Comparison of ENCODE assay signal across 1 cellular context in the genomic region with DNA sequence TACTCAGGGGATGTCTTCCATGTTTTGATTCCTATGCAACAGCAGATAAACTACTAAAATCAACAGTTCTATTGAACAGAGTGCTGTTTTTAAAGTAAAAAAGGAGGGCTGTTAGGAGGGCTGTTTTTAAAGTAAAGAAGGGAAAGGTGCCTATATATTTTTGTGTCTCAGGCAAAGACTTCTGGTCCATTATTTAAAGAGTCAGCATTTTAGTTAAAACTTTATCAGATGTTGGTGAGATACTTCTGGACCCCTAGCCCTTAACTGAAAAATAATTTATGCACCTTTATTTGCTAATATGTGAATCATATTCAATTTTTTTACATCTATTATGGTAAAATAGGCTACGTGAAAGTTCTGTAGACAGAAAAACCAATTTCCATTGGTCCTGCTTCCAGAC.
TF ChIP-seq lines count a peak whose summit lies in the region.

No MANE protein-coding gene starts in this region.

TF ChIP-seq in K562, 482 proteins besides CTCF, POLR2A, EP300 and RAD21 (continued from another document):
- TF ChIP-seq ZC3H4 (CRISPR knock-in tag; IDR thresholded peaks at IDR 0.05; ENCODE audit: borderline replicate concordance) = no peak
- 0 out of 2 replicates have a peak, but pooled peaks have one; percentile 11 for TF ChIP-seq C11orf30 (IDR thresholded peaks at IDR 0.05; ENCODE audit: low read depth)
- TF ChIP-seq CBFA2T2 (conservative IDR thresholded peaks at IDR 0.05) = no peak
- TF ChIP-seq PHB (CRISPR knock-in tag; IDR thresholded peaks at IDR 0.05) = no peak
- TF ChIP-seq, protein P1, sequence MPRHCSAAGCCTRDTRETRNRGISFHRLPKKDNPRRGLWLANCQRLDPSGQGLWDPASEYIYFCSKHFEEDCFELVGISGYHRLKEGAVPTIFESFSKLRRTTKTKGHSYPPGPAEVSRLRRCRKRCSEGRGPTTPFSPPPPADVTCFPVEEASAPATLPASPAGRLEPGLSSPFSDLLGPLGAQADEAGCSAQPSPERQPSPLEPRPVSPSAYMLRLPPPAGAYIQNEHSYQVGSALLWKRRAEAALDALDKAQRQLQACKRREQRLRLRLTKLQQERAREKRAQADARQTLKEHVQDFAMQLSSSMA (CRISPR knock-in tag; IDR thresholded peaks at IDR 0.05) = no peak
- no peak for TF ChIP-seq JUND (IDR thresholded peaks at IDR 0.05; ENCODE audit: borderline replicate concordance, low read depth, low read length)
- no peak for TF ChIP-seq JUND (tag; IDR thresholded peaks at IDR 0.05; ENCODE audit: borderline replicate concordance, low read depth, low read length)
- TF ChIP-seq, protein P2, sequence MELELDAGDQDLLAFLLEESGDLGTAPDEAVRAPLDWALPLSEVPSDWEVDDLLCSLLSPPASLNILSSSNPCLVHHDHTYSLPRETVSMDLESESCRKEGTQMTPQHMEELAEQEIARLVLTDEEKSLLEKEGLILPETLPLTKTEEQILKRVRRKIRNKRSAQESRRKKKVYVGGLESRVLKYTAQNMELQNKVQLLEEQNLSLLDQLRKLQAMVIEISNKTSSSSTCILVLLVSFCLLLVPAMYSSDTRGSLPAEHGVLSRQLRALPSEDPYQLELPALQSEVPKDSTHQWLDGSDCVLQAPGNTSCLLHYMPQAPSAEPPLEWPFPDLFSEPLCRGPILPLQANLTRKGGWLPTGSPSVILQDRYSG (tag; conservative IDR thresholded peaks at IDR 0.05; ENCODE audit: low read depth) = no peak
- no peak for TF ChIP-seq HBP1 (CRISPR knock-in tag; IDR thresholded peaks at IDR 0.05)
- TF ChIP-seq NFYB (IDR thresholded peaks at IDR 0.05; ENCODE audit: extremely low read depth, insufficient read length) = no peak
- no peak for TF ChIP-seq ZSCAN29 (IDR thresholded peaks at IDR 0.05)
- no peak for TF ChIP-seq MTA1 (IDR thresholded peaks at IDR 0.05; ENCODE audit: borderline replicate concordance)
- no peak for TF ChIP-seq ZNF354B (CRISPR knock-in tag; IDR thresholded peaks at IDR 0.05)
- no peak for TF ChIP-seq SMARCB1 (IDR thresholded peaks at IDR 0.05; ENCODE audit: insufficient read length, low read depth)
TF ChIP-seq in K562: peak in this region for 3.
